Comparison of ENCODE assay signal across 24 cellular contexts in the genomic region with DNA sequence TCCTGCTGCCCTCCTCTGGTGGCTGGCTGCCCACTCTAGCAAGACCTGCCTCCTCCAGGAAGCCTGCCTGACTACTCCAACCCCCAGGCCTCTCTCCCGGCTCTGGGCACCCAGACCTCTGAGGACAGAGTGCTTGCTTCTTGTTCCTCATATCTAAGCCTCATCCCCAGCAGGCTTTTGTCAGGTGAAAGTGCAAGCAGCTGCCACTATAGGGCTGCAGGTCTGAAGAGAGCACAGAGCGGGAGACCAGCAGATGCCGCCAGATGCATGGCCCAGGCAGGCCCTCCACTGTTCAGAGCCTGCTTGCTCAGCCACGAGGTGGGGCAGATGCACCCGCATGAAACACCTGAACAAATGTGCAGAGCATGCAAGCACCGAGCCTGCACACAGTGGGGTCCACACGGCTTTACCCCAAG.
DNase-seq lines count a peak whose midpoint lies in the region; ATAC-seq, FAIRE-seq and TF ChIP-seq lines count a peak whose summit lies in the region.
"Had no signal": no experiment of that assay in that cellular context is flagged by ENCODE, and none has a peak within 500 bp of the region (broad histone marks: within the 10 kb centered on the region; RNA-seq: fewer than 3 reads in every experiment).

No MANE protein-coding gene starts in this region.

- H2AFZ ChIP-seq in SK-N-SH (ENCODE audit: low read depth) (no peak overlapping the region), K562 (ENCODE audit: low read depth, low read length) (no peak overlapping the region), trophoblast cell (ENCODE audit: insufficient read depth, low read length, poor library complexity) (no peak overlapping the region)

- no peak overlapping the region for H2BK5ac ChIP-seq in trophoblast cell (ENCODE audit: low read depth, low read length, poor library complexity)

- FAIRE-seq in K562 (lab: Jason Lieb, UNC): no peak
- FAIRE-seq: islet of Langerhans had no signal

- 72% methylated on average over 4 of the region's 7 CpGs for WGBS in SK-N-SH (ENCODE audit: low lambda C conversion rate)
- 4% methylated on average over 7 of the region's 7 CpGs for WGBS in K562 (ENCODE audit: insufficient coverage, low coverage, missing lambda C conversion rate)
- WGBS in trophoblast cell (ENCODE audit: extremely low coverage, insufficient coverage, insufficient read length): no CpG with 5 or more reads among the region's 7 CpGs
- WGBS in prostate gland: 78% methylated on average over 7 of the region's 7 CpGs

- H4K8ac ChIP-seq in trophoblast cell (ENCODE audit: low read depth, low read length): no peak overlapping the region

- H3K4ac ChIP-seq in trophoblast cell (ENCODE audit: low read depth, low read length): no peak overlapping the region

- H3K9me3 ChIP-seq in SK-N-SH (no peaks in the 10 kb centered on the region), K562 (replicated peaks; ENCODE audit: control insufficient read depth, insufficient read depth, low read depth, low read length) (no peaks in the 10 kb centered on the region), trophoblast cell (ENCODE audit: insufficient read depth, low read depth, low read length) (peaks cover 1% of the 10 kb centered on the region), prostate gland (no peaks in the 10 kb centered on the region)
- H3K9me3 ChIP-seq: ascending aorta, ovary, thyroid gland had no signal

- no TSS peak for BruUV-seq in K562 (replicated peaks; lab: Mats Ljungman, UMichigan)

- H2BK120ac ChIP-seq in trophoblast cell (ENCODE audit: insufficient read depth, low read length, poor library complexity): no peak overlapping the region

- H3K4me3 ChIP-seq in SK-N-SH (ENCODE audit: low read depth in 2 of 2, low read length in 1 of 2) (no peak overlapping the region), K562 (no peak overlapping the region), trophoblast cell (ENCODE audit: low read depth, low read length) (no peak overlapping the region), prostate gland (no peak overlapping the region)
- H3K4me3 ChIP-seq: ascending aorta, lung, ovary, thyroid gland had no signal

- H3K27me3 ChIP-seq in SK-N-SH (ENCODE audit: insufficient read depth) (no peaks in the 10 kb centered on the region), K562 (ENCODE audit: control insufficient read depth in 2 of 2, insufficient read depth in 2 of 2, low read length in 2 of 2) (peaks cover 0 to 16% of the 10 kb centered on the region in 2 experiments; a peak in 2 of 5 replicates), trophoblast cell (ENCODE audit: insufficient read depth, low read length) (no peaks in the 10 kb centered on the region), prostate gland (replicated peaks; ENCODE audit: insufficient read depth) (no peaks in the 10 kb centered on the region)
- H3K27me3 ChIP-seq: ascending aorta, ovary, thyroid gland had no signal

- H3F3A ChIP-seq in SK-N-SH (replicated peaks; ENCODE audit: insufficient read depth): no peaks in the 10 kb centered on the region

- H3K27ac ChIP-seq in SK-N-SH (ENCODE audit: low read depth in 2 of 2, low read length in 1 of 2) (no peak overlapping the region), K562 (ENCODE audit: extremely low read depth, low read depth, low read length) (no peak overlapping the region), trophoblast cell (ENCODE audit: low read depth, low read length) (no peak overlapping the region), prostate gland (no peak overlapping the region), substantia nigra (ENCODE audit: low read depth, low read length, poor library complexity, severe bottlenecking) (no peak overlapping the region)
- H3K27ac ChIP-seq: ascending aorta, KMS-11, ovary, thyroid gland had no signal

- H2BK12ac ChIP-seq in trophoblast cell (ENCODE audit: low read length): no peak overlapping the region

- DNase-seq in SK-N-SH: peak; percentile 12
- DNase-seq in NCI-H1694 treated with DMSO at 0.1 percent for 48 hours (lab: John Stamatoyannopoulos, UW): peak; percentile 28
- no peak for DNase-seq in K562 (ENCODE audit: extremely low read depth in 1 of 4, low spot score in 3 of 4)
- DNase-seq in trophoblast cell: peak; percentile 51 to 68
- DNase-seq in prostate gland (ENCODE audit: low spot score): no peak
- DNase-seq in cerebellar cortex (ENCODE audit: low spot score): no peak
- no peak for DNase-seq in substantia nigra (lab: John Stamatoyannopoulos, UW)
- DNase-seq: activated B cell treated with CpG ODN at 0.5 μM for 24 hours; activated CD4-positive, alpha-beta memory T cell treated with anti-CD3 and anti-CD28 coated beads, Interleukin-2, amount 10 ng/mL, durations not matched to agents 7 days and 5 days; activated naive CD4-positive, alpha-beta T cell treated with anti-CD3 and anti-CD28 coated beads, Interleukin-2, amount 50 U/mL, for 16 hours; CD4-positive, alpha-beta T cell; DND-41; NCI-H1105; NCI-H2227 treated with DMSO at 0.1 percent for 48 hours; ovary; SHP77; stimulated activated naive CD4-positive, alpha-beta T cell; thyroid gland had no signal

- no peak overlapping the region for H3K18ac ChIP-seq in trophoblast cell (ENCODE audit: low read length)

- H4K20me1 ChIP-seq in SK-N-SH (ENCODE audit: insufficient read depth) (no peaks in the 10 kb centered on the region), K562 (replicated peaks; ENCODE audit: control insufficient read depth, insufficient read depth, low read length) (no peaks in the 10 kb centered on the region)

- TF ChIP-seq EP300 in SK-N-SH (IDR thresholded peaks at IDR 0.05; ENCODE audit: borderline replicate concordance in 1 of 2, low read depth in 1 of 2, low read length in 1 of 2) (no peak), K562 (IDR thresholded peaks at IDR 0.05; ENCODE audit: low read length) (no peak)

- TF ChIP-seq CTCF in SK-N-SH (IDR thresholded peaks at IDR 0.05): no peak
- TF ChIP-seq CTCF in K562 (IDR thresholded peaks at IDR 0.05 in 2 of 3, conservative IDR thresholded peaks at IDR 0.05 in 1 of 3; ENCODE audit: insufficient read depth in 2 of 3, low read depth in 1 of 3, low read length in 3 of 3): peak in 1 of 3 experiments; percentile 31; a peak in 1 of 6 replicates
- no peak for TF ChIP-seq CTCF in prostate gland (IDR thresholded peaks at IDR 0.05)

- no peak overlapping the region for H2AK5ac ChIP-seq in trophoblast cell (ENCODE audit: low read length)

- H3K9ac ChIP-seq in SK-N-SH (no peak overlapping the region), K562 (ENCODE audit: insufficient read depth in 1 of 2, low read depth in 2 of 2, low read length in 2 of 2) (no peak overlapping the region), trophoblast cell (ENCODE audit: low read length) (no peak overlapping the region)
- H3K9ac ChIP-seq: KMS-11 had no signal

- H3K4me2 ChIP-seq in SK-N-SH (no peak overlapping the region), K562 (ENCODE audit: insufficient read depth, low read length) (no peak overlapping the region), trophoblast cell (ENCODE audit: low read length) (no peak overlapping the region)
- H3K4me2 ChIP-seq: KMS-11 had no signal

- TF ChIP-seq POLR2A in K562 (conservative IDR thresholded peaks at IDR 0.05) (no peak), prostate gland (IDR thresholded peaks at IDR 0.05) (no peak)

- H3K9me2 ChIP-seq in SK-N-SH: no peaks in the 10 kb centered on the region

- no peaks in the 10 kb centered on the region for H3K79me2 ChIP-seq in SK-N-SH (ENCODE audit: insufficient read depth)
- no peaks in the 10 kb centered on the region for H3K79me2 ChIP-seq in K562 (ENCODE audit: control insufficient read depth, insufficient read depth, low read length)
- no peaks in the 10 kb centered on the region for H3K79me2 ChIP-seq in trophoblast cell (ENCODE audit: control insufficient read depth, insufficient read depth, low read length, poor library complexity)

- intact Hi-C loops in K562 (cut with micrococcal nuclease): loop anchor here (5.0 kb wide), 2 partner anchors 62 to 412 kb away; no protein-coding TSS in a partner anchor
- intact Hi-C loops in prostate gland (cut with DNase I): no loop called here

- H3K79me1 ChIP-seq in trophoblast cell (ENCODE audit: low read length): no peaks in the 10 kb centered on the region

- CTCF ChIA-PET in SK-N-SH (lab: Yijun Ruan, JAX) (interaction anchor here (1.0 to 9.4 kb wide), 2 partner anchors 748 to 757 kb away, joined by 3 to 72 read pairs; no protein-coding TSS in a partner anchor), K562 (lab: Yijun Ruan, JAX; ENCODE audit: low intra/inter-chr PET ratio) (interaction anchor here (0.7 kb wide), 1 partner anchor 1451 kb away, joined by 3 read pairs; no protein-coding TSS in a partner anchor)

- POLR2A ChIA-PET in SK-N-SH (lab: Yijun Ruan, JAX) (no interaction called here), K562 (lab: Yijun Ruan, JAX) (no interaction called here)

- in situ Hi-C loops in K562 (cut with MboI): no loop called here

- H4K12ac ChIP-seq in trophoblast cell (ENCODE audit: low read depth, low read length): no peak overlapping the region

- no peak overlapping the region for H3K23ac ChIP-seq in trophoblast cell (ENCODE audit: low read length)

- no peak for TF ChIP-seq RAD21 in SK-N-SH (IDR thresholded peaks at IDR 0.05; ENCODE audit: low read length)
- TF ChIP-seq RAD21 in K562 (CRISPR knock-in tag; conservative IDR thresholded peaks at IDR 0.05 in 1 of 2, IDR thresholded peaks at IDR 0.05 in 1 of 2): peak in 1 of 2 experiments; percentile 18; a peak in 1 of 4 replicates

- no peak overlapping the region for H3K14ac ChIP-seq in trophoblast cell (ENCODE audit: low read length)

- H3K4me1 ChIP-seq in SK-N-SH (ENCODE audit: control insufficient read depth in 1 of 2, insufficient read depth in 2 of 2, low read depth in 1 of 2, low read length in 1 of 2): peaks cover 0 to 6% of the 10 kb centered on the region in 2 experiments; a peak in 1 of 4 replicates
- no peaks in the 10 kb centered on the region for H3K4me1 ChIP-seq in K562 (replicated peaks in 1 of 2; ENCODE audit: control insufficient read depth in 2 of 2, insufficient read depth in 2 of 2, low read length in 2 of 2)
- no peaks in the 10 kb centered on the region for H3K4me1 ChIP-seq in trophoblast cell (ENCODE audit: control insufficient read depth in 1 of 2, insufficient read depth in 2 of 2, low read length in 2 of 2)
- no peaks in the 10 kb centered on the region for H3K4me1 ChIP-seq in prostate gland (replicated peaks)
- H3K4me1 ChIP-seq: ascending aorta had no signal

- no peak overlapping the region for H4K91ac ChIP-seq in trophoblast cell (ENCODE audit: low read depth, low read length)

- no peaks in the 10 kb centered on the region for H3K9me1 ChIP-seq in K562 (ENCODE audit: control insufficient read depth, insufficient read depth, low read length)

- no peak for ATAC-seq in SK-N-SH treated with all-trans-retinoic acid at 6 μM for 48 hours
- peak; percentile 32; the same call in 1 of the 3 replicates for ATAC-seq in K562
- ATAC-seq: sciatic nerve had no signal

- H3K36me3 ChIP-seq in SK-N-SH (replicated peaks in 1 of 2; ENCODE audit: control insufficient read depth in 1 of 2, insufficient read depth in 2 of 2, low read length in 1 of 2): no peaks in the 10 kb centered on the region
- H3K36me3 ChIP-seq in K562 (ENCODE audit: control insufficient read depth, insufficient read depth, low read length): no peaks in the 10 kb centered on the region
- H3K36me3 ChIP-seq in trophoblast cell (ENCODE audit: control insufficient read depth in 1 of 2, insufficient read depth in 2 of 2, low read length in 2 of 2): no peaks in the 10 kb centered on the region
- no peaks in the 10 kb centered on the region for H3K36me3 ChIP-seq in prostate gland
- H3K36me3 ChIP-seq: ascending aorta, ovary, thyroid gland had no signal

Comparison
In these comparisons a context has a peak if more than half of its experiments do, and no peak if none do; other contexts are left out.
1. DNase-seq: peak in SK-N-SH (single experiment), NCI-H1694 treated with DMSO at 0.1 percent for 48 hours (single experiment) and trophoblast cell (2 of 2); none in K562 (0 of 4), prostate gland (single experiment), cerebellar cortex (single experiment) and substantia nigra (0 of 49).